Comparison of ENCODE assay signal across 26 cellular contexts in the genomic region with DNA sequence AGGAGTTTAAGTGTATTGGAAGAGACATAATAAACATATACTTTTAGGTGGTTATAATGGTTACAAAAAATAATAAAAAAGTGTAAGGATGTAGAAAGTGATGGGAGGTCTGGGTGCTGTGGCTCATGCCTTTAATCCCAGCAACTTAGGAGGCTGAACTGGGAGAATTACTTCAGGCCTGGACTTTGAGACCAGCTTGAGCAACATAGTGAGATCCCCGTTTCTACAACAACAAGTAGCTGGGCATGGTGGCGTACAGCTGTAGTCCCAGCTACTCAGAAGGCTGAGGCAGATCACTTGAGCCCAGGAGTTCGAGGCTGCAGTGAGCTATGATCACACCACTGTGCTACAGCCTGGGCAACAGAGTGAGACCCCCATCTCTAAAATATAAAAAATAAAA.
"Had no signal": no experiment of that assay in that cellular context is flagged by ENCODE, and none has a peak within 500 bp of the region (broad histone marks: within the 10 kb centered on the region; RNA-seq: fewer than 3 reads in every experiment).

No MANE protein-coding gene starts in this region.

- H3K27me3 Mint-ChIP-seq: naive B cell; stimulated activated memory B cell treated with anti-CD40 and anti-IgM and Interleukin-4, amounts not matched to agents 10 μg/mL and 1 μg/mL and 100 μg/mL, for 72 hours; type B pancreatic cell had no signal

- H3K9me3 Mint-ChIP-seq: natural killer cell; nephron progenitor cell; stimulated activated memory B cell treated with anti-CD40 and anti-IgM and Interleukin-4, amounts not matched to agents 10 μg/mL and 1 μg/mL and 100 μg/mL, for 72 hours; type B pancreatic cell had no signal

- H3K4me3 ChIP-seq: heart right ventricle, hepatocyte, left lung, lung, neural progenitor cell, right atrium auricular region, skin epidermis, spleen, suprapubic skin, thoracic aorta, tibial artery, uterus had no signal

- H3K9me3 ChIP-seq: heart right ventricle, left lung, neutrophil, right atrium auricular region, spleen, suprapubic skin, thoracic aorta, tibial artery, uterus had no signal

- H3K27me3 ChIP-seq: heart right ventricle, hepatocyte, left lung, neural progenitor cell, neutrophil, right atrium auricular region, spleen, suprapubic skin, tibial artery, uterus had no signal

- H3K9ac ChIP-seq: neural progenitor cell, parathyroid adenoma had no signal

- H3K4me3 Mint-ChIP-seq: mesothelial cell of epicardium; naive B cell; natural killer cell; nephron progenitor cell; neural progenitor cell; stimulated activated memory B cell treated with anti-CD40 and anti-IgM and Interleukin-4, amounts not matched to agents 10 μg/mL and 1 μg/mL and 100 μg/mL, for 72 hours; type B pancreatic cell had no signal

- ATAC-seq: heart right ventricle; left lung; natural killer cell; sciatic nerve; stimulated activated memory B cell treated with anti-CD40 and anti-IgM and Interleukin-4, amounts not matched to agents 10 μg/mL and 1 μg/mL and 100 μg/mL, for 72 hours had no signal

- H3K36me3 ChIP-seq: left lung, neural progenitor cell, neutrophil, suprapubic skin, thoracic aorta, tibial artery, uterus had no signal

- H3K36me3 Mint-ChIP-seq: natural killer cell had no signal

- H3K4me1 Mint-ChIP-seq: natural killer cell had no signal

- H3K27ac ChIP-seq: hepatocyte, left lung, neural progenitor cell, neutrophil, parathyroid adenoma, right atrium auricular region, skin epidermis, suprapubic skin, thoracic aorta, tibial artery, uterus had no signal

- H3K27ac Mint-ChIP-seq: mesothelial cell of epicardium; naive B cell; natural killer cell; nephron progenitor cell; neural progenitor cell; stimulated activated memory B cell treated with anti-CD40 and anti-IgM and Interleukin-4, amounts not matched to agents 10 μg/mL and 1 μg/mL and 100 μg/mL, for 72 hours; type B pancreatic cell had no signal

- DNase-seq: heart right ventricle; islet precursor cell; left lung; mesendoderm; naive B cell; natural killer cell; nephron progenitor cell; occipital lobe; spleen; stimulated activated CD4-positive, alpha-beta T cell treated with anti-CD3 and anti-CD28 coated beads, Interleukin-4, amount 100 ng/mL, for 24 hours; stimulated activated naive CD4-positive, alpha-beta T cell treated with Interleukin-2 at 50 U/mL for 16 hours; tibial artery; uterus had no signal

- H3K4me1 ChIP-seq: suprapubic skin, uterus had no signal
